ENCODE assay signal across 40 cellular contexts in the genomic region with DNA sequence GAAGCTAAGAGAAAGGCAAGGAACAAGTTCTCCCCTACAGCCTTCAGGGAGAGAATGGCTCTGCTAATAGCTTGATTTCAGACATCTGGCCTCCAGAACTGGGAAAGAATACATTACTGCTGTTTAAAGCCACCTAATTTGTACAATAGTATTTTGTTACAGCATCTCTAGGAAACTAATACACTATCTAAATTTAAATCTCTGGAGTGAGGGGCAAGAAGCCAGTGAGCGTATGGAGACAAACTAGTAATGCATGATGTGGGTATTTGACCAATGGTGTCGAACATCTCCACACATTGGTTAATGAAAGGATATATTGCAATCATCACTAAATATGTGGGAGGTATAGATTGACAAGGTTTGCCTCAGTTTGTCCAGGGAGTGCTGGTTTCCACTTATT.
"Had no signal": no experiment of that assay in that cellular context is flagged by ENCODE, and none has a peak within 500 bp of the region (broad histone marks: within the 10 kb centered on the region; RNA-seq: fewer than 3 reads in every experiment).

No MANE protein-coding gene starts in this region.

- H3K27me3 ChIP-seq: adrenal gland, ascending aorta, body of pancreas, brain microvascular endothelial cell, breast epithelium, cardiac muscle cell had no signal

- FAIRE-seq: astrocyte, bronchial epithelial cell had no signal

- H3K27ac Mint-ChIP-seq: activated naive CD4-positive, alpha-beta T cell treated with anti-CD3 and anti-CD28 coated beads for 36 hours; activated naive CD4-positive, alpha-beta T cell treated with anti-CD3 and anti-CD28 coated beads, Interleukin-2, amount 10 ng/mL, durations not matched to agents 7 days and 5 days; activated naive CD4-positive, alpha-beta T cell treated with anti-CD3 and anti-CD28 coated beads, Interleukin-2, amount 50 U/mL, for 24 hours; activated naive CD4-positive, alpha-beta T cell treated with anti-CD3 and anti-CD28 coated beads, Interleukin-2, amount 50 U/mL, for 72 hours; activated naive CD8-positive, alpha-beta T cell; activated naive CD8-positive, alpha-beta T cell treated with anti-CD3 and anti-CD28 coated beads for 36 hours; activated naive CD8-positive, alpha-beta T cell treated with anti-CD3 and anti-CD28 coated beads, Interleukin-2, amount 10 ng/mL, durations not matched to agents 7 days and 5 days; activated naive CD8-positive, alpha-beta T cell treated with anti-CD3 and anti-CD28 coated beads, Interleukin-2, amount 50 U/mL, for 24 hours; activated T-cell treated with anti-CD3 and anti-CD28 coated beads, Interleukin-2, amount 50 U/mL, for 24 hours; activated T-cell treated with anti-CD3 and anti-CD28 coated beads, Interleukin-2, amount 50 U/mL, for 72 hours; activated T-helper 1 cell treated with anti-CD3 and anti-CD28 coated beads, Interleukin-12 subunit alpha, Interleukin-12 subunit beta, Interleukin-2, Interleukin-4 antibody, amounts not matched to agents 30 ng/mL and 10 ng/mL and 1 ng/mL, durations not matched to agents 14 hours and 24 hours and 36 hours; activated T-helper 17 cell treated with anti-CD3 and anti-CD28 coated beads, Interleukin-2, amount 50 U/mL, for 72 hours; activated T-helper 2 cell treated with anti-CD3 and anti-CD28 coated beads, Interferon-gamma antibody, Interleukin-2, Interleukin-4, amounts not matched to agents 10 μg/mL and 5 μg/mL and 100 μg/mL, durations not matched to agents 14 hours and 24 hours and 36 hours; brain had no signal

- H3K9me3 ChIP-seq: adrenal gland, ascending aorta, body of pancreas, breast epithelium had no signal

- H3K36me3 Mint-ChIP-seq: activated naive CD4-positive, alpha-beta T cell treated with anti-CD3 and anti-CD28 coated beads, Interleukin-2, amount 10 ng/mL, durations not matched to agents 7 days and 5 days; activated naive CD4-positive, alpha-beta T cell treated with anti-CD3 and anti-CD28 coated beads, Interleukin-2, amount 50 U/mL, for 24 hours; activated naive CD4-positive, alpha-beta T cell treated with anti-CD3 and anti-CD28 coated beads, Interleukin-2, amount 50 U/mL, for 72 hours; activated naive CD8-positive, alpha-beta T cell; activated naive CD8-positive, alpha-beta T cell treated with anti-CD3 and anti-CD28 coated beads for 36 hours; activated naive CD8-positive, alpha-beta T cell treated with anti-CD3 and anti-CD28 coated beads, Interleukin-2, amount 10 ng/mL, durations not matched to agents 7 days and 5 days; brain had no signal

- H3K36me3 ChIP-seq: adrenal gland, ascending aorta, brain microvascular endothelial cell, breast epithelium, cardiac muscle cell had no signal

- DNase-seq: activated effector memory CD4-positive, alpha-beta T cell treated with anti-CD3 and anti-CD28 coated beads, Interleukin-2, amount 50 U/mL, for 16 hours; activated effector memory CD4-positive, alpha-beta T cell treated with Interleukin-2 at 50 U/mL for 16 hours; activated gamma-delta T cell; activated gamma-delta T cell treated with Interleukin-2 at 50 U/mL for 16 hours; activated naive CD4-positive, alpha-beta T cell; activated naive CD4-positive, alpha-beta T cell treated with anti-CD3 and anti-CD28 coated beads for 36 hours; activated naive CD4-positive, alpha-beta T cell treated with anti-CD3 and anti-CD28 coated beads, Interleukin-2, amount 10 ng/mL, durations not matched to agents 7 days and 5 days; activated naive CD4-positive, alpha-beta T cell treated with anti-CD3 and anti-CD28 coated beads, Interleukin-2, amount 50 U/mL, for 16 hours; activated naive CD4-positive, alpha-beta T cell treated with Interleukin-2 at 50 U/mL for 16 hours; activated naive CD8-positive, alpha-beta T cell treated with anti-CD3 and anti-CD28 coated beads for 36 hours; activated naive CD8-positive, alpha-beta T cell treated with anti-CD3 and anti-CD28 coated beads, Interleukin-2, amount 10 ng/mL, durations not matched to agents 7 days and 5 days; activated naive CD8-positive, alpha-beta T cell treated with anti-CD3 and anti-CD28 coated beads, Interleukin-2, amount 50 U/mL, for 24 hours; activated T-cell treated with anti-CD3 and anti-CD28 coated beads, Interleukin-2, amount 50 U/mL, for 1 hour; activated T-cell treated with anti-CD3 and anti-CD28 coated beads, Interleukin-2, amount 50 U/mL, for 24 hours; activated T-cell treated with anti-CD3 and anti-CD28 coated beads, Interleukin-2, amount 50 U/mL, for 4 hours; activated T-cell treated with anti-CD3 and anti-CD28 coated beads, Interleukin-2, amount 50 U/mL, for 48 hours; activated T-cell treated with anti-CD3 and anti-CD28 coated beads, Interleukin-2, amount 50 U/mL, for 72 hours; adrenal gland; amniotic stem cell; amygdala; anterior cingulate cortex; aorta; body of pancreas; brain microvascular endothelial cell; caudate nucleus; central memory CD4-positive, alpha-beta T cell; cerebellar nuclear complex had no signal

- ATAC-seq: activated naive CD4-positive, alpha-beta T cell treated with anti-CD3 and anti-CD28 coated beads, Interleukin-2, amount 50 U/mL, for 72 hours; activated naive CD8-positive, alpha-beta T cell treated with anti-CD3 and anti-CD28 coated beads, Interleukin-2, amount 50 U/mL, for 24 hours; activated T-cell treated with anti-CD3 and anti-CD28 coated beads, Interleukin-2, amount 50 U/mL, for 4 hours; activated T-cell treated with anti-CD3 and anti-CD28 coated beads, Interleukin-2, amount 50 U/mL, for 72 hours; activated T-helper 17 cell treated with anti-CD3 and anti-CD28 coated beads, Interleukin-2, amount 50 U/mL, for 72 hours; body of pancreas had no signal

- H3K4me3 ChIP-seq: adrenal gland, ascending aorta, body of pancreas, breast epithelium, cardiac muscle cell had no signal

- H3K4me1 ChIP-seq: adrenal gland, ascending aorta, body of pancreas, breast epithelium had no signal

- H3K4me1 Mint-ChIP-seq: activated naive CD4-positive, alpha-beta T cell treated with anti-CD3 and anti-CD28 coated beads, Interleukin-2, amount 10 ng/mL, durations not matched to agents 7 days and 5 days; activated naive CD4-positive, alpha-beta T cell treated with anti-CD3 and anti-CD28 coated beads, Interleukin-2, amount 50 U/mL, for 24 hours; activated naive CD8-positive, alpha-beta T cell treated with anti-CD3 and anti-CD28 coated beads for 36 hours; activated naive CD8-positive, alpha-beta T cell treated with anti-CD3 and anti-CD28 coated beads, Interleukin-2, amount 10 ng/mL, durations not matched to agents 7 days and 5 days; activated naive CD8-positive, alpha-beta T cell treated with anti-CD3 and anti-CD28 coated beads, Interleukin-2, amount 50 U/mL, for 24 hours; activated T-helper 17 cell treated with anti-CD3 and anti-CD28 coated beads, Interleukin-2, amount 50 U/mL, for 72 hours; central memory CD8-positive, alpha-beta T cell had no signal

- H3K4me3 Mint-ChIP-seq: activated naive CD4-positive, alpha-beta T cell treated with anti-CD3 and anti-CD28 coated beads for 36 hours; activated naive CD4-positive, alpha-beta T cell treated with anti-CD3 and anti-CD28 coated beads, Interleukin-2, amount 10 ng/mL, durations not matched to agents 7 days and 5 days; activated naive CD4-positive, alpha-beta T cell treated with anti-CD3 and anti-CD28 coated beads, Interleukin-2, amount 50 U/mL, for 24 hours; activated naive CD8-positive, alpha-beta T cell; activated naive CD8-positive, alpha-beta T cell treated with anti-CD3 and anti-CD28 coated beads for 36 hours; activated naive CD8-positive, alpha-beta T cell treated with anti-CD3 and anti-CD28 coated beads, Interleukin-2, amount 10 ng/mL, durations not matched to agents 7 days and 5 days; activated naive CD8-positive, alpha-beta T cell treated with anti-CD3 and anti-CD28 coated beads, Interleukin-2, amount 50 U/mL, for 24 hours; activated T-cell treated with anti-CD3 and anti-CD28 coated beads, Interleukin-2, amount 50 U/mL, for 24 hours; activated T-cell treated with anti-CD3 and anti-CD28 coated beads, Interleukin-2, amount 50 U/mL, for 4 hours; activated T-cell treated with anti-CD3 and anti-CD28 coated beads, Interleukin-2, amount 50 U/mL, for 72 hours; activated T-helper 1 cell treated with anti-CD3 and anti-CD28 coated beads, Interleukin-12 subunit alpha, Interleukin-12 subunit beta, Interleukin-2, Interleukin-4 antibody, amounts not matched to agents 30 ng/mL and 10 ng/mL and 1 ng/mL, durations not matched to agents 14 hours and 24 hours and 36 hours; activated T-helper 17 cell treated with anti-CD3 and anti-CD28 coated beads, Interleukin-2, amount 50 U/mL, for 72 hours; brain; central memory CD8-positive, alpha-beta T cell had no signal

- H3K9me3 Mint-ChIP-seq: activated naive CD4-positive, alpha-beta T cell treated with anti-CD3 and anti-CD28 coated beads, Interleukin-2, amount 50 U/mL, for 24 hours; activated naive CD4-positive, alpha-beta T cell treated with anti-CD3 and anti-CD28 coated beads, Interleukin-2, amount 50 U/mL, for 72 hours; activated naive CD8-positive, alpha-beta T cell treated with anti-CD3 and anti-CD28 coated beads, Interleukin-2, amount 50 U/mL, for 24 hours; activated T-cell treated with anti-CD3 and anti-CD28 coated beads, Interleukin-2, amount 50 U/mL, for 4 hours; activated T-helper 1 cell treated with anti-CD3 and anti-CD28 coated beads, Interleukin-12 subunit alpha, Interleukin-12 subunit beta, Interleukin-2, Interleukin-4 antibody, amounts not matched to agents 30 ng/mL and 10 ng/mL and 1 ng/mL, durations not matched to agents 14 hours and 24 hours and 36 hours; activated T-helper 17 cell treated with anti-CD3 and anti-CD28 coated beads, Interleukin-2, amount 50 U/mL, for 72 hours; activated T-helper 2 cell treated with anti-CD3 and anti-CD28 coated beads, Interferon-gamma antibody, Interleukin-2, Interleukin-4, amounts not matched to agents 10 μg/mL and 5 μg/mL and 100 μg/mL, durations not matched to agents 14 hours and 24 hours and 36 hours; central memory CD8-positive, alpha-beta T cell had no signal

- H3K27me3 Mint-ChIP-seq: activated naive CD4-positive, alpha-beta T cell treated with anti-CD3 and anti-CD28 coated beads, Interleukin-2, amount 10 ng/mL, durations not matched to agents 7 days and 5 days; activated naive CD4-positive, alpha-beta T cell treated with anti-CD3 and anti-CD28 coated beads, Interleukin-2, amount 50 U/mL, for 24 hours; activated naive CD8-positive, alpha-beta T cell; activated naive CD8-positive, alpha-beta T cell treated with anti-CD3 and anti-CD28 coated beads for 36 hours; activated naive CD8-positive, alpha-beta T cell treated with anti-CD3 and anti-CD28 coated beads, Interleukin-2, amount 10 ng/mL, durations not matched to agents 7 days and 5 days; activated naive CD8-positive, alpha-beta T cell treated with anti-CD3 and anti-CD28 coated beads, Interleukin-2, amount 50 U/mL, for 24 hours; brain had no signal

- H3K27ac ChIP-seq: adrenal gland, ascending aorta, body of pancreas, brain microvascular endothelial cell, breast epithelium, cardiac muscle cell had no signal
